Comparison of ENCODE assay signal across 8 cellular contexts in genomic region chr12:76558684-76559276, GRCh38. TPM values are rescaled to one million over a fixed set of nuclear protein-coding genes. Genes with fewer than 3 reads are reported as not detected.
DNase-seq lines count a peak whose midpoint lies in the region; ATAC-seq and TF ChIP-seq lines count a peak whose summit lies in the region.

No MANE protein-coding gene starts in this region.

- H3K9me3 Mint-ChIP-seq in activated CD8-positive, alpha-beta T cell treated with anti-CD3 and anti-CD28 coated beads for 36 hours, result no peaks in the 10 kb centered on the region
- no peaks in the 10 kb centered on the region for H3K9me3 Mint-ChIP-seq in mesothelial cell of epicardium

- H3K4me3 ChIP-seq in A673 (ENCODE audit: low read depth, low read length, poor library complexity, severe bottlenecking), result peak overlapping the region; percentile 96

- POLR2A ChIA-PET in A673 (lab: Charles Lee; ENCODE audit: low non-redundant PET), result no interaction called here
- POLR2A ChIA-PET in activated CD8-positive, alpha-beta T cell treated with anti-CD3 and anti-CD28 coated beads for 36 hours (lab: Charles Lee), result interaction anchor here (0.6 to 2.7 kb wide), 13 partner anchors 8 to 1168 kb away, joined by 3 to 29 read pairs (median 4); partner anchors contain the start of genes BBS10, GLIPR1L2, NAP1L1 and ZDHHC17

- intact Hi-C loops in A673 (cut with micrococcal nuclease; ENCODE audit: unreplicated experiment), result loop anchor here (10.0 kb wide), 1 partner anchor 474 kb away; the partner anchor contains the start of gene NAP1L1
- intact Hi-C loops in activated CD8-positive, alpha-beta T cell treated with anti-CD3 and anti-CD28 coated beads for 36 hours (cut with micrococcal nuclease), result loop anchor here (5.0 to 10.0 kb wide), 2 partner anchors 84 to 471 kb away; no protein-coding TSS in a partner anchor

- H3K4me3 Mint-ChIP-seq in activated CD8-positive, alpha-beta T cell treated with anti-CD3 and anti-CD28 coated beads for 36 hours, result peak overlapping the region; percentile 91
- peak overlapping the region; percentile 96 for H3K4me3 Mint-ChIP-seq in mesothelial cell of epicardium

- no peaks in the 10 kb centered on the region for H3K36me3 ChIP-seq in A673 (ENCODE audit: insufficient read depth, low read length, poor library complexity, severe bottlenecking)

- peaks cover 25% of the 10 kb centered on the region for H3K4me1 ChIP-seq in A673 (ENCODE audit: insufficient read depth, low read length, poor library complexity, severe bottlenecking)

- no TSS peak for BruUV-seq in A673 (replicated peaks; lab: Mats Ljungman, UMichigan)

- no peaks in the 10 kb centered on the region for H3K27me3 ChIP-seq in A673 (replicated peaks; ENCODE audit: insufficient read depth, low read depth, low read length, poor library complexity)

- H3K27ac ChIP-seq in A673 (ENCODE audit: low read depth, low read length, poor library complexity, severe bottlenecking), result peak overlapping the region; percentile 92

- H3K27me3 Mint-ChIP-seq in activated CD8-positive, alpha-beta T cell treated with anti-CD3 and anti-CD28 coated beads for 36 hours, result no peaks in the 10 kb centered on the region
- no peaks in the 10 kb centered on the region for H3K27me3 Mint-ChIP-seq in mesothelial cell of epicardium (ENCODE audit: low read depth)

- H3K27ac Mint-ChIP-seq in activated CD8-positive, alpha-beta T cell treated with anti-CD3 and anti-CD28 coated beads for 36 hours, result peak overlapping the region; percentile 97
- peak overlapping the region; percentile 97 for H3K27ac Mint-ChIP-seq in mesothelial cell of epicardium

- ATAC-seq in GM18873 (IDR thresholded peaks at IDR 0.05; ENCODE audit: low FRiP score, unreplicated experiment) (peak; percentile 42), HG03135 (IDR thresholded peaks at IDR 0.05; ENCODE audit: unreplicated experiment) (peak; percentile 45)
- ATAC-seq in activated CD8-positive, alpha-beta T cell treated with anti-CD3 and anti-CD28 coated beads for 36 hours, result peak; percentile 79

- H3K9me3 ChIP-seq in A673 (ENCODE audit: low read depth, low read length, poor library complexity, severe bottlenecking), result no peaks in the 10 kb centered on the region

- H3K36me3 Mint-ChIP-seq in activated CD8-positive, alpha-beta T cell treated with anti-CD3 and anti-CD28 coated beads for 36 hours (ENCODE audit: low read depth), result peaks cover 7% of the 10 kb centered on the region
- H3K36me3 Mint-ChIP-seq in mesothelial cell of epicardium, result no peaks in the 10 kb centered on the region

- peaks cover 39% of the 10 kb centered on the region for H3K4me1 Mint-ChIP-seq in activated CD8-positive, alpha-beta T cell treated with anti-CD3 and anti-CD28 coated beads for 36 hours (ENCODE audit: low read depth)
- H3K4me1 Mint-ChIP-seq in mesothelial cell of epicardium, result peaks cover 34% of the 10 kb centered on the region

- TF ChIP-seq CTCF in A673 (conservative IDR thresholded peaks at IDR 0.05; ENCODE audit: low read depth, low read length) (no peak), mesothelial cell of epicardium (IDR thresholded peaks at IDR 0.05; ENCODE audit: unreplicated experiment) (no peak)
- TF ChIP-seq CTCF in activated CD8-positive, alpha-beta T cell treated with anti-CD3 and anti-CD28 coated beads for 36 hours (IDR thresholded peaks at IDR 0.05), result no peak

- DNase-seq in A673 (ENCODE audit: low spot score) (peak; percentile 68), NCI-H69 (lab: John Stamatoyannopoulos, UW) (peak; percentile 62), mesothelial cell of epicardium (ENCODE audit: low spot score in 2 of 2, unreplicated experiment in 2 of 2) (peak; percentile 19 to 52)
- DNase-seq in activated CD8-positive, alpha-beta T cell treated with anti-CD3 and anti-CD28 coated beads for 36 hours, result peak; percentile 93
- DNase-seq in effector CD8-positive, alpha-beta T cell (lab: John Stamatoyannopoulos, UW), result peak; percentile 76
- DNase-seq in stimulated activated CD8-positive, alpha-beta memory T cell treated with anti-CD3 and anti-CD28 coated beads, Interleukin-2, amount 100 ng/mL, for 1 hour (ENCODE audit: low read depth in 2 of 2), result peak; percentile 61 to 63

- CTCF ChIA-PET in A673 (lab: Charles Lee), result interaction anchor here (0.5 kb wide), 1 partner anchor 26 kb away, joined by 3 read pairs; no protein-coding TSS in a partner anchor
- CTCF ChIA-PET in activated CD8-positive, alpha-beta T cell treated with anti-CD3 and anti-CD28 coated beads for 36 hours (lab: Charles Lee), result interaction anchor here (0.9 to 2.0 kb wide), 3 partner anchors 28 to 102 kb away, joined by 3 to 6 read pairs (median 3); no protein-coding TSS in a partner anchor

RNA-seq across cellular contexts. Expression of gene OSBPL8, which starts 0.8 kb away (rescaled TPM):
- total RNA-seq in A673 (2021) (79.5 and 86.1 TPM in 2 replicates), mesothelial cell of epicardium (50.8 to 51.5 TPM (median 51.5 TPM) in 3 replicates)
- total RNA-seq in activated CD8-positive, alpha-beta T cell treated with anti-CD3 and anti-CD28 coated beads for 36 hours, result 10 to 100 TPM; 81.1 to 85.6 TPM

Comparison
In these comparisons a context has a peak if more than half of its experiments do, and no peak if none do; other contexts are left out.
1. Peak in every context shown above with its lines: DNase-seq, ATAC-seq, H3K4me3 ChIP-seq and H3K27ac ChIP-seq.
2. DNase-seq: peak in every context shown above with its lines; median percentile 93 in activated CD8-positive, alpha-beta T cell treated with anti-CD3 and anti-CD28 coated beads for 36 hours; 76 in effector CD8-positive, alpha-beta T cell; 68 in A673; 62 in NCI-H69; 62 in stimulated activated CD8-positive, alpha-beta memory T cell treated with anti-CD3 and anti-CD28 coated beads, Interleukin-2, amount 100 ng/mL, for 1 hour; 36 in mesothelial cell of epicardium.